In genomic region chr12:124497658-124498057, GRCh38 we compare ENCODE assay signal across 11 cellular contexts.
DNase-seq lines count a peak whose midpoint lies in the region; ATAC-seq and TF ChIP-seq lines count a peak whose summit lies in the region.
"Had no signal": no experiment of that assay in that cellular context is flagged by ENCODE, and none has a peak within 500 bp of the region (broad histone marks: within the 10 kb centered on the region; RNA-seq: fewer than 3 reads in every experiment).

No MANE protein-coding gene starts in this region.

- peaks cover 100% of the 10 kb centered on the region for H3K79me2 ChIP-seq in Karpas-422 (ENCODE audit: low read length)

- no peaks in the 10 kb centered on the region for H3K9me3 ChIP-seq in Karpas-422 (ENCODE audit: low read length)
- no peaks in the 10 kb centered on the region for H3K9me3 ChIP-seq in upper lobe of right lung

- H2AFZ ChIP-seq in Karpas-422 (ENCODE audit: low read length) = no peak overlapping the region

- H3K27ac ChIP-seq in Karpas-422 (ENCODE audit: low read length) (no peak overlapping the region), upper lobe of right lung (peak overlapping the region; percentile 14)

- TF ChIP-seq CTCF in epithelial cell of esophagus (IDR thresholded peaks at IDR 0.05; ENCODE audit: insufficient read depth, low read depth, low read length, missing control alignments) (no peak), mesothelial cell of epicardium (IDR thresholded peaks at IDR 0.05; ENCODE audit: unreplicated experiment) (no peak), upper lobe of right lung (IDR thresholded peaks at IDR 0.05) (no peak)

- H4K20me1 ChIP-seq in Karpas-422 (ENCODE audit: insufficient read depth, low read depth, low read length) = peaks cover 89% of the 10 kb centered on the region

- H3K4me3 ChIP-seq in Karpas-422 (ENCODE audit: low read length) (no peak overlapping the region), epithelial cell of esophagus (ENCODE audit: low read length) (no peak overlapping the region), upper lobe of right lung (no peak overlapping the region)

- peaks cover 4% of the 10 kb centered on the region for H3K36me3 Mint-ChIP-seq in mesothelial cell of epicardium

- no peaks in the 10 kb centered on the region for H3K9me3 Mint-ChIP-seq in mesothelial cell of epicardium
- H3K9me3 Mint-ChIP-seq: neural crest cell had no signal

- H3K9ac ChIP-seq in Karpas-422 (ENCODE audit: low read length) = no peak overlapping the region

- intact Hi-C loops in upper lobe of right lung (cut with DNase I) = no loop called here

- peaks cover 55% of the 10 kb centered on the region for H3K4me1 ChIP-seq in Karpas-422 (ENCODE audit: low read length)
- peaks cover 42% of the 10 kb centered on the region for H3K4me1 ChIP-seq in upper lobe of right lung

- DNase-seq in Karpas-422 (peak; percentile 56), epithelial cell of esophagus (ENCODE audit: low read depth) (peak; percentile 92), mesothelial cell of epicardium (ENCODE audit: low spot score in 2 of 2, unreplicated experiment in 2 of 2) (no peak), upper lobe of right lung (no peak), NCI-H1092 (lab: John Stamatoyannopoulos, UW) (no peak)
- DNase-seq in stimulated activated CD4-positive, alpha-beta T cell treated with anti-CD3 and anti-CD28 coated beads, Interleukin-2, amount 100 ng/mL, for 48 hours = no peak
- DNase-seq: cerebellar nuclear complex; NCI-H187; stimulated activated naive CD4-positive, alpha-beta T cell treated with Interleukin-2 at 50 U/mL for 16 hours had no signal

- no peaks in the 10 kb centered on the region for H3K27me3 Mint-ChIP-seq in mesothelial cell of epicardium (ENCODE audit: low read depth)

- peak overlapping the region; percentile 77 for H3K27ac Mint-ChIP-seq in mesothelial cell of epicardium

- H3K4me3 Mint-ChIP-seq in mesothelial cell of epicardium = no peak overlapping the region
- H3K4me3 Mint-ChIP-seq: neural crest cell had no signal

- no peak overlapping the region for H3K4me2 ChIP-seq in Karpas-422 (ENCODE audit: low read depth, low read length, poor library complexity, severe bottlenecking)

- no peaks in the 10 kb centered on the region for H3K9me2 ChIP-seq in Karpas-422 (replicated peaks; ENCODE audit: insufficient read depth, low read length)

- ATAC-seq in upper lobe of right lung = peak; percentile 4
- ATAC-seq in HG03460 (IDR thresholded peaks at IDR 0.05; ENCODE audit: unreplicated experiment) = no peak

- no peaks in the 10 kb centered on the region for H3K36me3 ChIP-seq in Karpas-422 (ENCODE audit: insufficient read depth, low read length)
- H3K36me3 ChIP-seq in upper lobe of right lung = peaks cover 19% of the 10 kb centered on the region

- H3K27me3 ChIP-seq in Karpas-422 (ENCODE audit: low read length) (no peaks in the 10 kb centered on the region), upper lobe of right lung (no peaks in the 10 kb centered on the region)

- peaks cover 52% of the 10 kb centered on the region for H3K4me1 Mint-ChIP-seq in mesothelial cell of epicardium

Comparison
In these comparisons a context has a peak if more than half of its experiments do, and no peak if none do; other contexts are left out.
1. DNase-seq: peak in Karpas-422 (single experiment) and epithelial cell of esophagus (single experiment); none in mesothelial cell of epicardium (0 of 2), upper lobe of right lung (single experiment), stimulated activated CD4-positive, alpha-beta T cell treated with anti-CD3 and anti-CD28 coated beads, Interleukin-2, amount 100 ng/mL, for 48 hours (0 of 2) and NCI-H1092 (single experiment).